In the genomic region with DNA sequence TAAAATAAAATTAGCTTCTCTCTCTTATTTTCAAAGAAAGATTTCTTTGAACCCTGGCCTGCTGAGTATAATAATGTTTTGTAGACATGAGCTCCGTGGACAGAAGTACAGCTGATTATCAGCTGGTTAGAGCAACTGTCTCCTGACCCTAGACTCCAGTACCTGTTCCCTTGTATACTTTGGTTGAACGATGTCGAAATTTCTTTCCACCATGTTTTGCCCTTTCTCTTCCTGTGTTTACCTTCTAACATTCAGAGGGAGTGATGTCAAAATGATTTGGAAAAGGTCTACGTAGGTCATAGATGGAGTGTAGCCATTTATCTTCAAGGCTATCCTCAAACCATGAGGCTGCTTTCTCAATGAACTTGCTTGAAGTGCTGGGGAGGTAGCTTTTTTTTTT, we compare ENCODE assay signal across 2 cellular contexts.
A peak's percentile ranks its signal among the peaks of the same experiment; 100 is the strongest.
TF ChIP-seq lines count a peak whose summit lies in the region.

No MANE protein-coding gene starts in this region.

TF ChIP-seq in HepG2, 621 proteins besides CTCF, POLR2A, EP300 and RAD21 (continued from another document and continues in another):
- TF ChIP-seq ZBTB34 (CRISPR knock-in tag; IDR thresholded peaks at IDR 0.05) (no peak), FOXA3 (CRISPR knock-in tag; IDR thresholded peaks at IDR 0.05) (peak; percentile 58; the same call in 1 of the 2 replicates), KMT2B (CRISPR knock-in tag; IDR thresholded peaks at IDR 0.05) (no peak), ZBTB33 (CRISPR knock-in tag; IDR thresholded peaks at IDR 0.05) (no peak), CREB3 (CRISPR knock-in tag; IDR thresholded peaks at IDR 0.05) (no peak), ZNF777 (CRISPR knock-in tag; IDR thresholded peaks at IDR 0.05) (no peak), FOXK1 (CRISPR knock-in tag; IDR thresholded peaks at IDR 0.05; ENCODE audit: borderline replicate concordance, low read depth) (0 out of 2 replicates have a peak, but pooled peaks have one; percentile 14), ZNF224 (CRISPR knock-in tag; IDR thresholded peaks at IDR 0.05) (no peak), ETV5 (CRISPR knock-in tag; IDR thresholded peaks at IDR 0.05; ENCODE audit: borderline replicate concordance) (no peak), NR3C1 (CRISPR knock-in tag; IDR thresholded peaks at IDR 0.05) (no peak), GATAD2A (CRISPR knock-in tag; IDR thresholded peaks at IDR 0.05) (0 out of 2 replicates have a peak, but pooled peaks have one; percentile 15), SAP130 (CRISPR knock-in tag; IDR thresholded peaks at IDR 0.05; ENCODE audit: low read depth) (no peak), ZNF337 (CRISPR knock-in tag; IDR thresholded peaks at IDR 0.05; ENCODE audit: borderline replicate concordance, low read depth) (no peak), IKZF1 (IDR thresholded peaks at IDR 0.05) (no peak), ASH2L (IDR thresholded peaks at IDR 0.05; ENCODE audit: insufficient read length, low read depth, low read length) (no peak), ZFP91 (CRISPR knock-in tag; IDR thresholded peaks at IDR 0.05; ENCODE audit: borderline replicate concordance) (no peak), CEBPB (IDR thresholded peaks at IDR 0.05; ENCODE audit: borderline replicate concordance, low read depth, low read length) (peak; percentile 35; the same call in 1 of the 2 replicates), ZNF644 (CRISPR knock-in tag; IDR thresholded peaks at IDR 0.05; ENCODE audit: low read depth) (peak; percentile 73), NFKB2 (CRISPR knock-in tag; IDR thresholded peaks at IDR 0.05; ENCODE audit: borderline replicate concordance) (no peak), ZNF101 (CRISPR knock-in tag; IDR thresholded peaks at IDR 0.05; ENCODE audit: borderline replicate concordance, low read depth) (no peak), ZSCAN31 (CRISPR knock-in tag; IDR thresholded peaks at IDR 0.05; ENCODE audit: low read depth) (no peak)
- TF ChIP-seq, protein P1, sequence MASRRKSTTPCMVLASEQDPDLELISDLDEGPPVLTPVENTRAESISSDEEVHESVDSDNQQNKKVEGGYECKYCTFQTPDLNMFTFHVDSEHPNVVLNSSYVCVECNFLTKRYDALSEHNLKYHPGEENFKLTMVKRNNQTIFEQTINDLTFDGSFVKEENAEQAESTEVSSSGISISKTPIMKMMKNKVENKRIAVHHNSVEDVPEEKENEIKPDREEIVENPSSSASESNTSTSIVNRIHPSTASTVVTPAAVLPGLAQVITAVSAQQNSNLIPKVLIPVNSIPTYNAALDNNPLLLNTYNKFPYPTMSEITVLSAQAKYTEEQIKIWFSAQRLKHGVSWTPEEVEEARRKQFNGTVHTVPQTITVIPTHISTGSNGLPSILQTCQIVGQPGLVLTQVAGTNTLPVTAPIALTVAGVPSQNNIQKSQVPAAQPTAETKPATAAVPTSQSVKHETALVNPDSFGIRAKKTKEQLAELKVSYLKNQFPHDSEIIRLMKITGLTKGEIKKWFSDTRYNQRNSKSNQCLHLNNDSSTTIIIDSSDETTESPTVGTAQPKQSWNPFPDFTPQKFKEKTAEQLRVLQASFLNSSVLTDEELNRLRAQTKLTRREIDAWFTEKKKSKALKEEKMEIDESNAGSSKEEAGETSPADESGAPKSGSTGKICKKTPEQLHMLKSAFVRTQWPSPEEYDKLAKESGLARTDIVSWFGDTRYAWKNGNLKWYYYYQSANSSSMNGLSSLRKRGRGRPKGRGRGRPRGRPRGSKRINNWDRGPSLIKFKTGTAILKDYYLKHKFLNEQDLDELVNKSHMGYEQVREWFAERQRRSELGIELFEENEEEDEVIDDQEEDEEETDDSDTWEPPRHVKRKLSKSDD (CRISPR knock-in tag; IDR thresholded peaks at IDR 0.05; ENCODE audit: low read depth), result 0 out of 2 replicates have a peak, but pooled peaks have one; percentile 24

TF ChIP-seq in HEK293T, 16 proteins besides CTCF, POLR2A, EP300 and RAD21 (continued from another document):
- TF ChIP-seq HDGF (IDR thresholded peaks at IDR 0.05; ENCODE audit: borderline replicate concordance), result no peak
- no peak for TF ChIP-seq NFRKB (IDR thresholded peaks at IDR 0.05)
- TF ChIP-seq L3MBTL2 (conservative IDR thresholded peaks at IDR 0.05), result no peak
- no peak for TF ChIP-seq ARNT (IDR thresholded peaks at IDR 0.05)
- no peak for TF ChIP-seq ELF4 (IDR thresholded peaks at IDR 0.05)
- no peak for TF ChIP-seq SUZ12 (IDR thresholded peaks at IDR 0.05)
